ENCODE assay signal across 28 cellular contexts in genomic region chr11:21806982-21807749, GRCh38.
"Had no signal": no experiment of that assay in that cellular context is flagged by ENCODE, and none has a peak within 500 bp of the region (broad histone marks: within the 10 kb centered on the region; RNA-seq: fewer than 3 reads in every experiment).

No MANE protein-coding gene starts in this region.

- H3K4me2 ChIP-seq: neural progenitor cell had no signal

- DNase-seq: activated CD4-positive, alpha-beta T cell treated with anti-CD3 and anti-CD28 coated beads, Interleukin-2, amount 10 ng/mL, durations not matched to agents 7 days and 5 days; activated CD4-positive, CD25-positive, alpha-beta regulatory T cell treated with anti-CD3 and anti-CD28 coated beads, Interleukin-2, amount 50 U/mL, for 72 hours; activated effector memory CD4-positive, alpha-beta T cell treated with anti-CD3 and anti-CD28 coated beads, Interleukin-2, amount 50 U/mL, for 16 hours; activated naive CD4-positive, alpha-beta T cell treated with anti-CD3 and anti-CD28 coated beads, Interleukin-2, amount 10 ng/mL, durations not matched to agents 7 days and 5 days; endodermal cell; foreskin fibroblast; head of caudate nucleus; hippocampal formation; lower lobe of right lung; mesenchymal stem cell; natural killer cell; occipital lobe; psoas muscle; sigmoid colon; small intestine; stimulated activated CD4-positive, alpha-beta T cell treated with anti-CD3 and anti-CD28 coated beads, Interleukin-4, amount 100 ng/mL, for 24 hours; stomach; T-helper 17 cell; thyroid gland; upper lobe of left lung had no signal

- H3K36me3 Mint-ChIP-seq: activated naive CD4-positive, alpha-beta T cell treated with anti-CD3 and anti-CD28 coated beads, Interleukin-2, amount 10 ng/mL, durations not matched to agents 7 days and 5 days; neural progenitor cell; stimulated activated effector memory CD8-positive, alpha-beta T cell treated with anti-CD3 and anti-CD28 coated beads, Interleukin-12 subunit alpha, Interleukin-12 subunit beta, amount 100 ng/mL, for 72 hours had no signal

- H3K9ac ChIP-seq: neural progenitor cell, parathyroid adenoma had no signal

- H3K27me3 ChIP-seq: neural progenitor cell, sigmoid colon, stomach, thyroid gland, upper lobe of left lung, vagina had no signal

- H3K36me3 ChIP-seq: lower lobe of right lung, neural progenitor cell, sigmoid colon, stomach, thyroid gland, upper lobe of left lung, vagina had no signal

- H3K79me2 ChIP-seq: parathyroid adenoma had no signal

- H3K4me3 Mint-ChIP-seq: activated CD4-positive, alpha-beta T cell treated with anti-CD3 and anti-CD28 coated beads, Interleukin-2, amount 10 ng/mL, durations not matched to agents 7 days and 5 days; activated naive CD4-positive, alpha-beta T cell treated with anti-CD3 and anti-CD28 coated beads, Interleukin-2, amount 10 ng/mL, durations not matched to agents 7 days and 5 days; activated T-helper 1 cell treated with anti-CD3 and anti-CD28 coated beads, Interleukin-12 subunit alpha, Interleukin-12 subunit beta, Interleukin-2, Interleukin-4 antibody, amounts not matched to agents 30 ng/mL and 10 ng/mL and 1 ng/mL, durations not matched to agents 14 hours and 24 hours and 36 hours; central memory CD8-positive, alpha-beta T cell; dendritic cell treated with granulocyte-macrophage colony-stimulating factor and Interleukin-4, amounts not matched to agents 40 ng/mL and 50 ng/mL, for 4 days; endodermal cell; natural killer cell; neural progenitor cell; stimulated activated effector memory CD8-positive, alpha-beta T cell treated with anti-CD3 and anti-CD28 coated beads, Interleukin-12 subunit alpha, Interleukin-12 subunit beta, amount 100 ng/mL, for 72 hours; T-helper 17 cell had no signal

- H2AFZ ChIP-seq: neural progenitor cell, parathyroid adenoma had no signal

- ATAC-seq: esophagus mucosa; lower lobe of right lung; natural killer cell; psoas muscle; stimulated activated effector memory CD8-positive, alpha-beta T cell treated with anti-CD3 and anti-CD28 coated beads, Interleukin-12 subunit alpha, Interleukin-12 subunit beta, amount 100 ng/mL, for 72 hours; T-helper 17 cell had no signal

- H3K9me3 ChIP-seq: lower lobe of right lung, psoas muscle, thyroid gland, vagina had no signal

- H3K27ac ChIP-seq: lower lobe of right lung, neural progenitor cell, parathyroid adenoma, psoas muscle, sigmoid colon, stomach, thyroid gland, upper lobe of left lung, vagina had no signal

- H3K27ac Mint-ChIP-seq: activated CD4-positive, alpha-beta T cell treated with anti-CD3 and anti-CD28 coated beads, Interleukin-2, amount 10 ng/mL, durations not matched to agents 7 days and 5 days; activated naive CD4-positive, alpha-beta T cell treated with anti-CD3 and anti-CD28 coated beads, Interleukin-2, amount 10 ng/mL, durations not matched to agents 7 days and 5 days; activated T-helper 1 cell treated with anti-CD3 and anti-CD28 coated beads, Interleukin-12 subunit alpha, Interleukin-12 subunit beta, Interleukin-2, Interleukin-4 antibody, amounts not matched to agents 30 ng/mL and 10 ng/mL and 1 ng/mL, durations not matched to agents 14 hours and 24 hours and 36 hours; dendritic cell treated with granulocyte-macrophage colony-stimulating factor and Interleukin-4, amounts not matched to agents 40 ng/mL and 50 ng/mL, for 4 days; endodermal cell; natural killer cell; neural progenitor cell; stimulated activated effector memory CD8-positive, alpha-beta T cell treated with anti-CD3 and anti-CD28 coated beads, Interleukin-12 subunit alpha, Interleukin-12 subunit beta, amount 100 ng/mL, for 72 hours; T-helper 17 cell had no signal

- H3K4me1 ChIP-seq: lower lobe of right lung, neural progenitor cell, parathyroid adenoma, psoas muscle, sigmoid colon, stomach, thyroid gland, upper lobe of left lung, vagina had no signal

- H3K4me1 Mint-ChIP-seq: activated CD4-positive, alpha-beta T cell treated with anti-CD3 and anti-CD28 coated beads, Interleukin-2, amount 10 ng/mL, durations not matched to agents 7 days and 5 days; activated naive CD4-positive, alpha-beta T cell treated with anti-CD3 and anti-CD28 coated beads, Interleukin-2, amount 10 ng/mL, durations not matched to agents 7 days and 5 days; central memory CD8-positive, alpha-beta T cell; natural killer cell; neural progenitor cell; stimulated activated effector memory CD8-positive, alpha-beta T cell treated with anti-CD3 and anti-CD28 coated beads, Interleukin-12 subunit alpha, Interleukin-12 subunit beta, amount 100 ng/mL, for 72 hours; T-helper 17 cell had no signal

- H3K4me3 ChIP-seq: lower lobe of right lung, neural progenitor cell, psoas muscle, sigmoid colon, stomach, thyroid gland, upper lobe of left lung, vagina had no signal

- H3K27me3 Mint-ChIP-seq: activated CD4-positive, alpha-beta T cell treated with anti-CD3 and anti-CD28 coated beads, Interleukin-2, amount 10 ng/mL, durations not matched to agents 7 days and 5 days; activated naive CD4-positive, alpha-beta T cell treated with anti-CD3 and anti-CD28 coated beads, Interleukin-2, amount 10 ng/mL, durations not matched to agents 7 days and 5 days; central memory CD8-positive, alpha-beta T cell; dendritic cell treated with granulocyte-macrophage colony-stimulating factor and Interleukin-4, amounts not matched to agents 40 ng/mL and 50 ng/mL, for 4 days; T-helper 17 cell had no signal
